18 cellular contexts compared by ENCODE assay signal in genomic region chr13:80010286-80010831, GRCh38.
A peak's percentile ranks its signal among the peaks of the same experiment; 100 is the strongest.
DNase-seq lines count a peak whose midpoint lies in the region; ATAC-seq and TF ChIP-seq lines count a peak whose summit lies in the region.
"Had no signal": no experiment of that assay in that cellular context is flagged by ENCODE, and none has a peak within 500 bp of the region (broad histone marks: within the 10 kb centered on the region; RNA-seq: fewer than 3 reads in every experiment).

No MANE protein-coding gene starts in this region.

- H3K9ac ChIP-seq in GM23248 = no peak overlapping the region
- H3K9ac ChIP-seq: BLaER1 had no signal

- H4K20me1 ChIP-seq in GM23248 (ENCODE audit: insufficient read depth) = no peaks in the 10 kb centered on the region
- H4K20me1 ChIP-seq: BLaER1 had no signal

- no peak for DNase-seq in GM23248
- DNase-seq in astrocyte of the hippocampus (ENCODE audit: low read depth, low spot score) = peak; percentile 48
- peak; percentile 60 for DNase-seq in kidney glomerular epithelial cell (lab: John Stamatoyannopoulos, UW)
- DNase-seq in pons (ENCODE audit: low spot score) = peak; percentile 85
- DNase-seq in AG08395 (ENCODE audit: low spot score) = no peak
- no peak for DNase-seq in CD4-positive, alpha-beta memory T cell
- DNase-seq in upper lobe of left lung = no peak
- DNase-seq: activated CD4-positive, alpha-beta T cell treated with anti-CD3 and anti-CD28 coated beads, Interleukin-2, amount 50 U/mL, for 48 hours; activated T-cell treated with anti-CD3 and anti-CD28 coated beads, Interleukin-2, amount 50 U/mL, for 4 hours; central memory CD4-positive, alpha-beta T cell; foreskin keratinocyte; NCI-H524; stimulated activated CD4-positive, alpha-beta T cell treated with anti-CD3 and anti-CD28 coated beads, Interleukin-4, amount 100 ng/mL, for 4 hours had no signal

- H3K9me3 ChIP-seq in GM23248 (ENCODE audit: low read depth) (no peaks in the 10 kb centered on the region), upper lobe of left lung (no peaks in the 10 kb centered on the region)
- no peaks in the 10 kb centered on the region for H3K9me3 ChIP-seq in CD4-positive, alpha-beta memory T cell (ENCODE audit: control insufficient read depth in 1 of 2, low read length in 2 of 2)

- 69 to 73% methylated on average over 6 of the region's 6 CpGs for WGBS in GM23248 (ENCODE audit: low coverage in 1 of 2, low lambda C conversion rate in 2 of 2, missing lambda C conversion rate in 2 of 2), 2 experiments
- WGBS in upper lobe of left lung, 2 donors = 81 to 87% methylated on average over 6 of the region's 6 CpGs

- H3K4me1 Mint-ChIP-seq in activated T-helper 17 cell treated with anti-CD3 and anti-CD28 coated beads, Interleukin-2, amount 50 U/mL, for 72 hours = no peaks in the 10 kb centered on the region
- H3K4me1 Mint-ChIP-seq in CD4-positive, alpha-beta memory T cell = no peaks in the 10 kb centered on the region

- 0 out of 2 replicates have a peak, but pooled peaks cover 5% of the 10 kb centered on the region for H3K4me1 ChIP-seq in GM23248 (ENCODE audit: insufficient read depth)
- no peaks in the 10 kb centered on the region for H3K4me1 ChIP-seq in CD4-positive, alpha-beta memory T cell (ENCODE audit: insufficient read depth, low read length)
- H3K4me1 ChIP-seq in upper lobe of left lung = peaks cover 4 to 17% (median 13%) of the 10 kb centered on the region in 4 donors
- H3K4me1 ChIP-seq: foreskin keratinocyte had no signal

- 0 out of 2 replicates have a peak overlapping the region, but pooled peaks have one; percentile 23 for H2AFZ ChIP-seq in GM23248

- no peaks in the 10 kb centered on the region for H3K36me3 ChIP-seq in GM23248 (ENCODE audit: low read depth)
- H3K36me3 ChIP-seq in CD4-positive, alpha-beta memory T cell (ENCODE audit: insufficient read depth, low read length) = no peaks in the 10 kb centered on the region
- no peaks in the 10 kb centered on the region for H3K36me3 ChIP-seq in upper lobe of left lung
- H3K36me3 ChIP-seq: BLaER1, tibial nerve had no signal

- POLR2A ChIA-PET in CD4-positive, alpha-beta memory T cell (lab: Charles Lee; ENCODE audit: partially characterized antibody) = no interaction called here

- H3K9me3 Mint-ChIP-seq in activated T-helper 17 cell treated with anti-CD3 and anti-CD28 coated beads, Interleukin-2, amount 50 U/mL, for 72 hours = no peaks in the 10 kb centered on the region
- H3K9me3 Mint-ChIP-seq in CD4-positive, alpha-beta memory T cell = peaks cover 0 to 7% (median 0%) of the 10 kb centered on the region in 8 donors
- H3K9me3 Mint-ChIP-seq: activated T-cell treated with anti-CD3 and anti-CD28 coated beads, Interleukin-2, amount 50 U/mL, for 4 hours had no signal

- no peak for TF ChIP-seq EP300 in upper lobe of left lung (IDR thresholded peaks at IDR 0.05)

- no peak overlapping the region for H3K4me2 ChIP-seq in GM23248 (ENCODE audit: unreplicated experiment)
- H3K4me2 ChIP-seq: BLaER1 had no signal

- H3K4me3 ChIP-seq in GM23248 (no peak overlapping the region), upper lobe of left lung (no peak overlapping the region)
- no peak overlapping the region for H3K4me3 ChIP-seq in CD4-positive, alpha-beta memory T cell (ENCODE audit: low read length in 2 of 2)
- H3K4me3 ChIP-seq: BLaER1, skin epidermis, tibial nerve had no signal

- ATAC-seq in activated T-helper 17 cell treated with anti-CD3 and anti-CD28 coated beads, Interleukin-2, amount 50 U/mL, for 72 hours (replicated peaks) = no peak
- no peak for ATAC-seq in upper lobe of left lung (ENCODE audit: low FRiP score in 2 of 2)
- ATAC-seq: activated T-cell treated with anti-CD3 and anti-CD28 coated beads, Interleukin-2, amount 50 U/mL, for 4 hours; foreskin keratinocyte; HCT116 had no signal

- no peaks in the 10 kb centered on the region for H3F3A ChIP-seq in GM23248 (ENCODE audit: insufficient read depth)

- H3K27ac ChIP-seq in GM23248 = no peak overlapping the region
- no peak overlapping the region for H3K27ac ChIP-seq in CD4-positive, alpha-beta memory T cell (ENCODE audit: low read depth, low read length)
- no peak overlapping the region for H3K27ac ChIP-seq in upper lobe of left lung
- H3K27ac ChIP-seq: BLaER1, foreskin keratinocyte, tibial nerve had no signal

- H3K27me3 ChIP-seq in GM23248 (replicated peaks; ENCODE audit: insufficient read depth) = no peaks in the 10 kb centered on the region
- no peaks in the 10 kb centered on the region for H3K27me3 ChIP-seq in CD4-positive, alpha-beta memory T cell (ENCODE audit: insufficient read depth, low read length)
- no peaks in the 10 kb centered on the region for H3K27me3 ChIP-seq in upper lobe of left lung
- H3K27me3 ChIP-seq: BLaER1, foreskin keratinocyte, tibial nerve had no signal

- CTCF ChIA-PET in CD4-positive, alpha-beta memory T cell (lab: Charles Lee; ENCODE audit: partially characterized antibody) = no interaction called here

- intact Hi-C loops in CD4-positive, alpha-beta memory T cell (cut with micrococcal nuclease) = no loop called here

- in situ Hi-C loops in GM23248 (cut with MboI) = no loop called here

- no peak overlapping the region for H3K4me3 Mint-ChIP-seq in activated T-helper 17 cell treated with anti-CD3 and anti-CD28 coated beads, Interleukin-2, amount 50 U/mL, for 72 hours
- no peak overlapping the region for H3K4me3 Mint-ChIP-seq in CD4-positive, alpha-beta memory T cell
- H3K4me3 Mint-ChIP-seq: activated T-cell treated with anti-CD3 and anti-CD28 coated beads, Interleukin-2, amount 50 U/mL, for 4 hours had no signal

- no peaks in the 10 kb centered on the region for H3K9me2 ChIP-seq in GM23248 (ENCODE audit: insufficient read depth)

- H3K27ac Mint-ChIP-seq in activated T-helper 17 cell treated with anti-CD3 and anti-CD28 coated beads, Interleukin-2, amount 50 U/mL, for 72 hours = no peak overlapping the region
- no peak overlapping the region for H3K27ac Mint-ChIP-seq in CD4-positive, alpha-beta memory T cell

- TF ChIP-seq CTCF in upper lobe of left lung (IDR thresholded peaks at IDR 0.05) = no peak

- H3K36me3 Mint-ChIP-seq in activated T-helper 17 cell treated with anti-CD3 and anti-CD28 coated beads, Interleukin-2, amount 50 U/mL, for 72 hours (ENCODE audit: low read depth) = no peaks in the 10 kb centered on the region
- H3K36me3 Mint-ChIP-seq in CD4-positive, alpha-beta memory T cell = no peaks in the 10 kb centered on the region

- no peak for TF ChIP-seq POLR2A in upper lobe of left lung (IDR thresholded peaks at IDR 0.05)

- H3K79me2 ChIP-seq in GM23248 (ENCODE audit: insufficient read depth) = no peaks in the 10 kb centered on the region

- H3K27me3 Mint-ChIP-seq in activated T-helper 17 cell treated with anti-CD3 and anti-CD28 coated beads, Interleukin-2, amount 50 U/mL, for 72 hours = no peaks in the 10 kb centered on the region
- no peaks in the 10 kb centered on the region for H3K27me3 Mint-ChIP-seq in CD4-positive, alpha-beta memory T cell

Comparison
In these comparisons a context has a peak if more than half of its experiments do, and no peak if none do; other contexts are left out.
1. DNase-seq: peak in astrocyte of the hippocampus (single experiment), kidney glomerular epithelial cell (single experiment) and pons (single experiment); none in GM23248 (single experiment), AG08395 (single experiment), CD4-positive, alpha-beta memory T cell (0 of 5) and upper lobe of left lung (0 of 2).